ENCODE assay signal across 8 cellular contexts in the genomic region with DNA sequence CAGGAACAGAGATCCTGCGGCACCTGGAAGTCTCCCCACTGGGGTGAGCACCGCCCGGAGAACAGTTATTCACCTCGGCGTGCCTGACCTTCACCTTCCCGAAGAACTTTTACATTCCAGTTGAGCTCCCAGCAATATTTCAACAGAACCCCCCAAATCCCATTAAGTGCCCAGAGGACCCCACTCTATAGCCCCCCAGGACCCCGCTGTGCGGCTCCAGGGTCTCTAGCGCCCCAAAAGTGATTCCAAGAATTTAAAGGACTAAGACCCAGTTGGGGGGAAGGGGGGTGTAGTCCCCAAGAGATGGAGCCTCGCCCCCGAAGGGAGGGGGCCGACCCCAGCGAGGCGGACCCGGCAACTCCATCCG. TPM values are rescaled to one million over a fixed set of nuclear protein-coding genes. Genes with fewer than 3 reads are reported as not detected.
DNase-seq lines count a peak whose midpoint lies in the region; ATAC-seq and TF ChIP-seq lines count a peak whose summit lies in the region.

No MANE protein-coding gene starts in this region.

- DNase-seq in activated T-cell treated with anti-CD3 and anti-CD28 coated beads, Interleukin-2, amount 50 U/mL, for 4 hours, result no peak
- no peak for DNase-seq in activated T-cell treated with anti-CD3 and anti-CD28 coated beads, Interleukin-2, amount 50 U/mL, for 1 hour
- no peak for DNase-seq in left lung
- no peak for DNase-seq in tibial artery
- DNase-seq in central memory CD4-positive, alpha-beta T cell, result no peak
- no peak for DNase-seq in HuH-7.5 (ENCODE audit: low spot score)

- ATAC-seq in activated T-cell treated with anti-CD3 and anti-CD28 coated beads, Interleukin-2, amount 50 U/mL, for 4 hours, result peak; percentile 0 to 1
- peak; percentile 0 for ATAC-seq in left lung
- ATAC-seq in HG02623 (IDR thresholded peaks at IDR 0.05; ENCODE audit: unreplicated experiment), result no peak

- peaks cover 0 to 15% of the 10 kb centered on the region in 2 donors for H3K27me3 ChIP-seq in left lung
- no peaks in the 10 kb centered on the region for H3K27me3 ChIP-seq in tibial artery

- no peaks in the 10 kb centered on the region for H3K27me3 Mint-ChIP-seq in activated T-cell treated with anti-CD3 and anti-CD28 coated beads, Interleukin-2, amount 50 U/mL, for 4 hours (ENCODE audit: low read depth)

- peak overlapping the region; percentile 100 for H3K27ac ChIP-seq in angular gyrus (ENCODE audit: low read depth, low read length)
- H3K27ac ChIP-seq in left lung, result peak overlapping the region; percentile 94 to 96
- H3K27ac ChIP-seq in tibial artery, result peak overlapping the region; percentile 90 to 97

- H3K4me3 ChIP-seq in left lung (peak overlapping the region; percentile 81 to 95), tibial artery (peak overlapping the region; percentile 78 to 95)

- intact Hi-C loops in left lung (cut with DNase I) (loop anchor here (10.0 kb wide), 1 partner anchor 128 kb away; no protein-coding TSS in a partner anchor), tibial artery (cut with DNase I; ENCODE audit: low total_unique reads) (loop anchor here (10.0 kb wide), 2 partner anchors 128 to 362 kb away; a partner anchor contains a TSS)

- peak overlapping the region; percentile 97 for H3K4me3 Mint-ChIP-seq in activated T-cell treated with anti-CD3 and anti-CD28 coated beads, Interleukin-2, amount 50 U/mL, for 4 hours

- TF ChIP-seq CTCF in left lung (IDR thresholded peaks at IDR 0.05) (peak in 1 of 2 donors; percentile 33), tibial artery (IDR thresholded peaks at IDR 0.05) (no peak)

- peaks cover 10% of the 10 kb centered on the region for H3K36me3 Mint-ChIP-seq in activated T-cell treated with anti-CD3 and anti-CD28 coated beads, Interleukin-2, amount 50 U/mL, for 4 hours (ENCODE audit: insufficient read depth)

- no peaks in the 10 kb centered on the region for H3K9me3 Mint-ChIP-seq in activated T-cell treated with anti-CD3 and anti-CD28 coated beads, Interleukin-2, amount 50 U/mL, for 4 hours

- peaks cover 18 to 60% of the 10 kb centered on the region in 2 donors for H3K4me1 ChIP-seq in left lung
- peaks cover 0 to 40% (median 31%) of the 10 kb centered on the region in 4 donors for H3K4me1 ChIP-seq in tibial artery

- H3K36me3 ChIP-seq in left lung (peaks cover 0 to 28% of the 10 kb centered on the region in 2 donors), tibial artery (peaks cover 11 to 27% (median 19%) of the 10 kb centered on the region in 3 donors)

- H3K4me1 Mint-ChIP-seq in activated T-cell treated with anti-CD3 and anti-CD28 coated beads, Interleukin-2, amount 50 U/mL, for 4 hours (ENCODE audit: low read depth), result peaks cover 35% of the 10 kb centered on the region

- H3K9me3 ChIP-seq in left lung (no peaks in the 10 kb centered on the region), tibial artery (no peaks in the 10 kb centered on the region)

RNA-seq across cellular contexts. Expression of a gene that starts 0.5 kb away (rescaled TPM):
- total RNA-seq in activated T-cell treated with anti-CD3 and anti-CD28 coated beads, Interleukin-2, amount 50 U/mL, for 4 hours, result 10 to 100 TPM; 60.4 to 86.3 (median 78.6) TPM
- total RNA-seq in left lung, result 10 to 100 TPM; 64.1 to 81.7 TPM

RNA-seq across cellular contexts. Expression of a gene that starts 2.6 kb away (rescaled TPM):
- 10 to 100 TPM; 31.8 to 40.2 (median 37.4) TPM for total RNA-seq in activated T-cell treated with anti-CD3 and anti-CD28 coated beads, Interleukin-2, amount 50 U/mL, for 4 hours
- 10 to 100 TPM; 62.3 to 75.3 TPM for total RNA-seq in left lung

RNA-seq across cellular contexts. Expression of a gene that starts 16.4 kb away (rescaled TPM):
- total RNA-seq in activated T-cell treated with anti-CD3 and anti-CD28 coated beads, Interleukin-2, amount 50 U/mL, for 4 hours, result 1 to 10 TPM; 6.5 to 7.4 (median 6.7) TPM
- total RNA-seq in left lung, result 100 to 1,000 TPM; 748 to 881 TPM

RNA-seq across cellular contexts. Expression of a gene that starts 30.3 kb away (rescaled TPM):
- 10 to 100 TPM; 24.6 to 27.8 (median 27.4) TPM for total RNA-seq in activated T-cell treated with anti-CD3 and anti-CD28 coated beads, Interleukin-2, amount 50 U/mL, for 4 hours
- 10 to 100 TPM; 24.2 to 27.6 TPM for total RNA-seq in left lung

RNA-seq across cellular contexts. Expression of a gene that starts 35.6 kb away (rescaled TPM):
- total RNA-seq in activated T-cell treated with anti-CD3 and anti-CD28 coated beads, Interleukin-2, amount 50 U/mL, for 4 hours, result 10 to 100 TPM; 65.7 to 75.6 (median 70.7) TPM
- 10 to 100 TPM; 11.5 to 51.3 TPM for total RNA-seq in left lung

Comparison
In these comparisons a context has a peak if more than half of its experiments do, and no peak if none do; other contexts are left out.
1. RNA of a gene that starts 16.4 kb away (total RNA-seq): 748 to 881 TPM in left lung; 6.5 to 7.4 TPM in activated T-cell treated with anti-CD3 and anti-CD28 coated beads, Interleukin-2, amount 50 U/mL, for 4 hours; every median in the first group is over 10 times any median in the second.
2. Peak in every context shown above with its lines, with median percentiles within 50 percentile points of each other: H3K27ac ChIP-seq.